9 cellular contexts compared by ENCODE assay signal in genomic region chr16:74092336-74092735, GRCh38.
"Had no signal": no experiment of that assay in that cellular context is flagged by ENCODE, and none has a peak within 500 bp of the region (broad histone marks: within the 10 kb centered on the region; RNA-seq: fewer than 3 reads in every experiment).

No MANE protein-coding gene starts in this region.

- H3K27ac ChIP-seq: GM23248 had no signal

- H3K9ac ChIP-seq: GM23248 had no signal

- H3K4me3 ChIP-seq: GM23248, HAP-1, K562 had no signal

- DNase-seq: GM23248, GOT3, H7, HFFc6, IMR-90, KG1 had no signal

- H3K36me3 ChIP-seq: HAP-1 had no signal

- H3K9me3 ChIP-seq: HAP-1 had no signal

- ATAC-seq: HCT116, K562 had no signal
